Comparison of ENCODE assay signal across 9 cellular contexts in the genomic region with DNA sequence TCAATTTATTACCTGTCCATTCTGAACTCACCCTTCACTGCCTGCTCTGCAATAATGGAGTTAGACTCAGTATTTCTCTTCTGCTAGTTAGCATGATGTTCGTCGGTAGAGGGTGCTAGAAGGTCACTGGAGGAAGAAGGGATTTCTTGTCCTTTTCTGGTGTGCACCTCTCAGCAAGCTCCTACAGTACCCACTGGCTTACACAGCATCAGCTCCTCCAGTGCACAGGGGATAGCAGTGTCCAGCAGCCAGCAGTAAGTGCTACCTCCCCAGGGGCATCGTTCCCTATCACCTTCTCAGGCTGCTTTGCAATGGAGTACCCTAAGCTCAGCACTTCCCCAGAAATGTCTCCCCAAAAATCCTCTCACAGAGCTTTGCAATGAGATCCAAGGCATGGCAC. TPM values are rescaled to one million over a fixed set of nuclear protein-coding genes. Genes with fewer than 3 reads are reported as not detected.
DNase-seq lines count a peak whose midpoint lies in the region; ATAC-seq and TF ChIP-seq lines count a peak whose summit lies in the region.
"Had no signal": no experiment of that assay in that cellular context is flagged by ENCODE, and none has a peak within 500 bp of the region (broad histone marks: within the 10 kb centered on the region; RNA-seq: fewer than 3 reads in every experiment).

No MANE protein-coding gene starts in this region.

- DNase-seq in GM10266 (ENCODE audit: extremely low spot score), result peak; percentile 32
- DNase-seq in HUDEP-2 (lab: John Stamatoyannopoulos, UW; ENCODE audit: unreplicated experiment in 76 of 76), result peak in 42 of 76 experiments; percentile 5 to 82 (median 38)
- DNase-seq in WERI-Rb-1, result peak; percentile 56
- DNase-seq in lower lobe of right lung, result no peak
- DNase-seq in effector memory CD4-positive, alpha-beta T cell, result no peak
- no peak for DNase-seq in amniotic stem cell (lab: John Stamatoyannopoulos, UW)

- no peaks in the 10 kb centered on the region for H3K4me1 ChIP-seq in lower lobe of right lung
- no peaks in the 10 kb centered on the region for H3K4me1 ChIP-seq in effector memory CD4-positive, alpha-beta T cell (ENCODE audit: control insufficient read depth, insufficient read depth, low read length, poor library complexity, severe bottlenecking)

- intact Hi-C loops in lower lobe of right lung (cut with DNase I), result no loop called here

- H3K27ac ChIP-seq in WERI-Rb-1 (no peak overlapping the region), lower lobe of right lung (no peak overlapping the region)
- H3K27ac ChIP-seq in effector memory CD4-positive, alpha-beta T cell (ENCODE audit: insufficient read depth, low read length, poor library complexity, severe bottlenecking), result no peak overlapping the region
- H3K27ac ChIP-seq: KMS-11 had no signal

- ATAC-seq in lower lobe of right lung, result no peak
- ATAC-seq in HG03139 (IDR thresholded peaks at IDR 0.05; ENCODE audit: unreplicated experiment), result no peak
- no peak for ATAC-seq in HG03439 (IDR thresholded peaks at IDR 0.05; ENCODE audit: unreplicated experiment)

- H3K9me3 ChIP-seq in WERI-Rb-1 (ENCODE audit: severe bottlenecking) (no peaks in the 10 kb centered on the region), lower lobe of right lung (no peaks in the 10 kb centered on the region)
- no peaks in the 10 kb centered on the region for H3K9me3 ChIP-seq in effector memory CD4-positive, alpha-beta T cell (ENCODE audit: control insufficient read depth, low read length)

- H3K4me3 ChIP-seq in WERI-Rb-1 (ENCODE audit: low read depth, low read length) (no peak overlapping the region), lower lobe of right lung (no peak overlapping the region)
- no peak overlapping the region for H3K4me3 ChIP-seq in effector memory CD4-positive, alpha-beta T cell (ENCODE audit: insufficient read depth, low read depth, low read length, poor library complexity, severe bottlenecking)

- TF ChIP-seq CTCF in GM10266 (IDR thresholded peaks at IDR 0.05; ENCODE audit: control insufficient read depth, insufficient read depth, low read depth, missing control alignments) (peak; percentile 22), WERI-Rb-1 (IDR thresholded peaks at IDR 0.05; ENCODE audit: low read depth, low read length) (peak; percentile 62), lower lobe of right lung (IDR thresholded peaks at IDR 0.05) (peak; percentile 27)

- H3K36me3 ChIP-seq in WERI-Rb-1 (no peaks in the 10 kb centered on the region), lower lobe of right lung (no peaks in the 10 kb centered on the region)
- no peaks in the 10 kb centered on the region for H3K36me3 ChIP-seq in effector memory CD4-positive, alpha-beta T cell (ENCODE audit: control insufficient read depth, insufficient read depth, low read length)

- H3K27me3 ChIP-seq in WERI-Rb-1 (ENCODE audit: insufficient read depth, low read depth, severe bottlenecking) (no peaks in the 10 kb centered on the region), lower lobe of right lung (ENCODE audit: low read depth) (no peaks in the 10 kb centered on the region)
- H3K27me3 ChIP-seq in effector memory CD4-positive, alpha-beta T cell (replicated peaks; ENCODE audit: control insufficient read depth, insufficient read depth, low read length, poor library complexity, severe bottlenecking), result peaks cover 5% of the 10 kb centered on the region

RNA-seq across cellular contexts. Expression of gene APC, which starts 45.9 kb away (rescaled TPM):
- 47.7 TPM for total RNA-seq in lower lobe of right lung

Comparison
In these comparisons a context has a peak if more than half of its experiments do, and no peak if none do; other contexts are left out.
1. DNase-seq: peak in GM10266 (single experiment), HUDEP-2 (42 of 76) and WERI-Rb-1 (single experiment); none in lower lobe of right lung (single experiment), effector memory CD4-positive, alpha-beta T cell (0 of 3) and amniotic stem cell (single experiment).
2. Peak in every context shown above with its lines, with median percentiles within 50 percentile points of each other: CTCF ChIP-seq.